Comparison of ENCODE assay signal across 1 cellular context in genomic region chr19:54115071-54116063, GRCh38.
TF ChIP-seq lines count a peak whose summit lies in the region.

PRPF31 (plus strand) TSS chr19:54115754; CDS start chr19:54118279, 2,525 bp downstream.
TFPT (minus strand) TSS chr19:54115657; CDS start chr19:54115269, 388 bp downstream.

TF ChIP-seq in HepG2, 621 proteins besides CTCF, POLR2A, EP300 and RAD21 (continued from another document and continues in another):
- 0 out of 2 replicates have a peak, but pooled peaks have one; percentile 19 for TF ChIP-seq ZNF205 (CRISPR knock-in tag; IDR thresholded peaks at IDR 0.05)
- peak; percentile 35; the same call in 1 of the 2 replicates for TF ChIP-seq RARA (CRISPR knock-in tag; IDR thresholded peaks at IDR 0.05)
- peak; percentile 99 for TF ChIP-seq ZNF12 (CRISPR knock-in tag; IDR thresholded peaks at IDR 0.05)
- peak; percentile 57; the same call in 1 of the 2 replicates for TF ChIP-seq ZNF768 (CRISPR knock-in tag; IDR thresholded peaks at IDR 0.05)
- no peak for TF ChIP-seq REL (CRISPR knock-in tag; conservative IDR thresholded peaks at IDR 0.05)
- TF ChIP-seq U2AF1 (optimal IDR thresholded peaks at IDR 0.05; ENCODE audit: low read depth, low read length) = peak; percentile 50
- TF ChIP-seq ZBTB46 (CRISPR knock-in tag; IDR thresholded peaks at IDR 0.05; ENCODE audit: borderline replicate concordance) = 0 out of 2 replicates have a peak, but pooled peaks have one; percentile 63
- TF ChIP-seq PHF21A (CRISPR knock-in tag; IDR thresholded peaks at IDR 0.05) = peak; percentile 80; the same call in 1 of the 2 replicates
- no peak for TF ChIP-seq MAFF (IDR thresholded peaks at IDR 0.05; ENCODE audit: low read depth, low read length)
- TF ChIP-seq SRSF9 (IDR thresholded peaks at IDR 0.05; ENCODE audit: borderline replicate concordance, insufficient read depth, low read depth, low read length, poor library complexity, severe bottlenecking) = no peak
- TF ChIP-seq GPN1 (CRISPR knock-in tag; IDR thresholded peaks at IDR 0.05; ENCODE audit: borderline replicate concordance) = no peak
- peak; percentile 29 for TF ChIP-seq ZNF18 (CRISPR knock-in tag; IDR thresholded peaks at IDR 0.05; ENCODE audit: insufficient replicate concordance)
- TF ChIP-seq BCL6 (CRISPR knock-in tag; IDR thresholded peaks at IDR 0.05) = peak; percentile 9; the same call in 1 of the 2 replicates
- TF ChIP-seq KDM5A (IDR thresholded peaks at IDR 0.05; ENCODE audit: borderline replicate concordance, low read length) = peak; percentile 100
- peak; percentile 98 for TF ChIP-seq NFYC (CRISPR knock-in tag; IDR thresholded peaks at IDR 0.05)
- TF ChIP-seq ZNF354B (CRISPR knock-in tag; IDR thresholded peaks at IDR 0.05) = no peak
- TF ChIP-seq GTF2F1 (IDR thresholded peaks at IDR 0.05; ENCODE audit: low read length) = 0 out of 2 replicates have a peak, but pooled peaks have one; percentile 71
- TF ChIP-seq ZNF276 (CRISPR knock-in tag; IDR thresholded peaks at IDR 0.05; ENCODE audit: low read depth) = no peak; the same call in 1 of the 2 replicates
- TF ChIP-seq SALL1 (CRISPR knock-in tag; IDR thresholded peaks at IDR 0.05) = peak; percentile 89
- TF ChIP-seq ZMAT5 (CRISPR knock-in tag; IDR thresholded peaks at IDR 0.05; ENCODE audit: borderline replicate concordance, low read depth) = no peak
- TF ChIP-seq SUZ12 (IDR thresholded peaks at IDR 0.05; ENCODE audit: low read depth, low read length) = peak; percentile 94
- TF ChIP-seq CENPX (CRISPR knock-in tag; IDR thresholded peaks at IDR 0.05) = no peak
- 0 out of 2 replicates have a peak, but pooled peaks have one; percentile 22 for TF ChIP-seq HOXA7 (CRISPR knock-in tag; IDR thresholded peaks at IDR 0.05)
- no peak for TF ChIP-seq HNRNPUL1 (IDR thresholded peaks at IDR 0.05; ENCODE audit: low read depth, low read length)
- no peak for TF ChIP-seq ZBTB43 (CRISPR knock-in tag; conservative IDR thresholded peaks at IDR 0.05)
- TF ChIP-seq ZNF446 (CRISPR knock-in tag; IDR thresholded peaks at IDR 0.05) = no peak
- TF ChIP-seq TCF7L2 (IDR thresholded peaks at IDR 0.05; ENCODE audit: low read depth, low read length) = no peak
- TF ChIP-seq SIN3A (IDR thresholded peaks at IDR 0.05; ENCODE audit: borderline replicate concordance, low read depth, low read length) = peak; percentile 96; the same call in 1 of the 2 replicates
- TF ChIP-seq NKX3-1 (CRISPR knock-in tag; IDR thresholded peaks at IDR 0.05) = no peak
- peak; percentile 61; the same call in 1 of the 2 replicates for TF ChIP-seq HINFP (CRISPR knock-in tag; IDR thresholded peaks at IDR 0.05; ENCODE audit: low read depth)
- 0 out of 2 replicates have a peak, but pooled peaks have one; percentile 45 for TF ChIP-seq SRY (CRISPR knock-in tag; IDR thresholded peaks at IDR 0.05)
- TF ChIP-seq KDM4B (CRISPR knock-in tag; IDR thresholded peaks at IDR 0.05) = peak; percentile 67; the same call in 1 of the 2 replicates
- TF ChIP-seq RBM39 (IDR thresholded peaks at IDR 0.05; ENCODE audit: low read depth, low read length, poor library complexity, severe bottlenecking) = no peak
- peak; percentile 80; the same call in 1 of the 2 replicates for TF ChIP-seq MYPOP (CRISPR knock-in tag; IDR thresholded peaks at IDR 0.05)
- peak; percentile 97 for TF ChIP-seq SPEN (CRISPR knock-in tag; IDR thresholded peaks at IDR 0.05; ENCODE audit: low read depth)
- TF ChIP-seq ZNF557 (CRISPR knock-in tag; IDR thresholded peaks at IDR 0.05) = peak; percentile 72; the same call in 1 of the 2 replicates
- no peak for TF ChIP-seq SKI (IDR thresholded peaks at IDR 0.05; ENCODE audit: partially characterized antibody)
- TF ChIP-seq PCBP2 (optimal IDR thresholded peaks at IDR 0.05; ENCODE audit: low read depth, low read length, poor library complexity, severe bottlenecking) = no peak
- no peak for TF ChIP-seq ZNF564 (CRISPR knock-in tag; IDR thresholded peaks at IDR 0.05)
- TF ChIP-seq GMEB1 (CRISPR knock-in tag; IDR thresholded peaks at IDR 0.05; ENCODE audit: borderline replicate concordance) = peak; percentile 99
- TF ChIP-seq ZNF556 (CRISPR knock-in tag; IDR thresholded peaks at IDR 0.05; ENCODE audit: borderline replicate concordance) = peak; percentile 96
- no peak for TF ChIP-seq RARG (CRISPR knock-in tag; IDR thresholded peaks at IDR 0.05; ENCODE audit: low read depth)
- peak; percentile 72; the same call in 1 of the 2 replicates for TF ChIP-seq ZNF609 (CRISPR knock-in tag; IDR thresholded peaks at IDR 0.05; ENCODE audit: borderline replicate concordance)
- no peak for TF ChIP-seq SNRNP70 (IDR thresholded peaks at IDR 0.05; ENCODE audit: low read depth, low read length)
- TF ChIP-seq PRPF4 (IDR thresholded peaks at IDR 0.05; ENCODE audit: low read depth, low read length, poor library complexity, severe bottlenecking) = peak; percentile 99
- peak; percentile 97 for TF ChIP-seq PHF8 (CRISPR knock-in tag; IDR thresholded peaks at IDR 0.05)
- no peak for TF ChIP-seq KLF9 (CRISPR knock-in tag; IDR thresholded peaks at IDR 0.05; ENCODE audit: low read depth)
- TF ChIP-seq MZF1 (CRISPR knock-in tag; IDR thresholded peaks at IDR 0.05; ENCODE audit: borderline replicate concordance) = no peak
